In the genomic region with DNA sequence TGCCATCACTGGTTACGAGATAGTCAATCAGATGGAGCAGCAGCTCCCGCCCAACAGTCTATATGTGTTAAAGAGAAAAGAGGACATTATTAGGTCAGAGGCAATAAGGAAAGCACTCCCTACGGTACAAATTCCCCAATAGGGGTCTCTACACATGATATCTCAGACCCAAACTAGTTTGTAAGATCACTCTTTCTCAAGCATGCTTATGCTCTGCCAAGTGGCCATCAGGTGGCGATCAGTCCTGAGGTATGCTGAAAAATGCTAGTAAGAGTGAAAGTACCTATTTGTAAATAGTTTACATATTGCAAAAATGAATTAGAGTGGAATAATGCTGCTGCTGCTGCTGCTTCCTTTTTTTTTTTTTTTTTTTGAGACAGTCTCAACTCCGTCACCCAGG, we compare ENCODE assay signal across 10 cellular contexts.
DNase-seq lines count a peak whose midpoint lies in the region; ATAC-seq, FAIRE-seq and TF ChIP-seq lines count a peak whose summit lies in the region.
"Had no signal": no experiment of that assay in that cellular context is flagged by ENCODE, and none has a peak within 500 bp of the region (broad histone marks: within the 10 kb centered on the region; RNA-seq: fewer than 3 reads in every experiment).

No MANE protein-coding gene starts in this region.

- no peak overlapping the region for H3K27ac ChIP-seq in GM12878 (ENCODE audit: control insufficient read depth, insufficient read depth)

- SMC1A ChIA-PET in GM12878 (lab: Charles Lee; ENCODE audit: uncharacterized antibody, unreplicated experiment) = interaction anchor here (0.6 to 1.4 kb wide), 5 partner anchors 20 to 232 kb away, joined by 3 to 5 read pairs (median 3); no protein-coding TSS in a partner anchor

- no peak overlapping the region for H3K4me2 ChIP-seq in GM12878 (ENCODE audit: control insufficient read depth, insufficient read depth)

- FAIRE-seq in HTR-8/SVneo (lab: Jason Lieb, UNC) = no peak
- no peak for FAIRE-seq in GM12878 (lab: Jason Lieb, UNC)
- FAIRE-seq: colon, G401.6 had no signal

- H3K79me2 ChIP-seq in GM12878 (ENCODE audit: control insufficient read depth, insufficient read depth, low read length) = no peaks in the 10 kb centered on the region

- H3K9ac ChIP-seq in GM12878 (ENCODE audit: control insufficient read depth, insufficient read depth, low read length) = no peak overlapping the region

- RAD21 ChIA-PET in GM12878 (lab: Charles Lee; ENCODE audit: unreplicated experiment) = no interaction called here

- no TSS peak for BruUV-seq in GM12878 (replicated peaks; lab: Mats Ljungman, UMichigan)

- POLR2A ChIA-PET in GM12878 (lab: Charles Lee) = no interaction called here

- peak; percentile 52 for TF ChIP-seq RAD21 in GM12878 (IDR thresholded peaks at IDR 0.05; ENCODE audit: insufficient read depth, low read depth, low read length)

- WGBS in GM12878 (ENCODE audit: insufficient coverage, insufficient replicate concordance, low lambda C conversion rate, missing lambda C conversion rate) = 41% methylated on average over 4 of the region's 5 CpGs

- H3K36me3 Mint-ChIP-seq in stimulated activated memory B cell treated with anti-CD40 and anti-IgM and Interleukin-4, amounts not matched to agents 10 μg/mL and 1 μg/mL and 100 μg/mL, for 72 hours = no peaks in the 10 kb centered on the region

- no peaks in the 10 kb centered on the region for H3K4me1 ChIP-seq in GM12878 (ENCODE audit: control insufficient read depth, insufficient read depth, low read length)

- ATAC-seq in GM12878 (peak; percentile 62; the same call in 2 of the 3 replicates), GM19324 (IDR thresholded peaks at IDR 0.05; ENCODE audit: low FRiP score, unreplicated experiment) (no peak)
- peak; percentile 76 for ATAC-seq in stimulated activated memory B cell treated with anti-CD40 and anti-IgM and Interleukin-4, amounts not matched to agents 10 μg/mL and 1 μg/mL and 100 μg/mL, for 72 hours

- H3K27ac Mint-ChIP-seq in stimulated activated memory B cell treated with anti-CD40 and anti-IgM and Interleukin-4, amounts not matched to agents 10 μg/mL and 1 μg/mL and 100 μg/mL, for 72 hours = no peak overlapping the region

- peak; percentile 4 for DNase-seq in activated T-cell treated with anti-CD3 and anti-CD28 coated beads for 48 hours (ENCODE audit: low read depth)
- DNase-seq in activated T-cell treated with anti-CD3 and anti-CD28 coated beads for 4 hours = no peak
- DNase-seq in HTR-8/SVneo (ENCODE audit: insufficient read length, low spot score) = peak; percentile 42
- no peak for DNase-seq in GM12878 (ENCODE audit: low read depth, low spot score)
- DNase-seq in OCI-M2 (lab: John Stamatoyannopoulos, UW; ENCODE audit: unreplicated experiment) = no peak
- DNase-seq in activated effector memory CD4-positive, alpha-beta T cell treated with anti-CD3 and anti-CD28 coated beads, Interleukin-2, amount 50 U/mL, for 16 hours = no peak

- TF ChIP-seq CTCF in GM12878 (IDR thresholded peaks at IDR 0.05 in 2 of 3, conservative IDR thresholded peaks at IDR 0.05 in 1 of 3; ENCODE audit: control insufficient read depth in 2 of 3, extremely low read depth in 1 of 3, insufficient read depth in 1 of 3, low read depth in 3 of 3, low read length in 3 of 3) = peak; percentile 29 to 48 (median 37); a peak in 4 of 6 replicates

- no peaks in the 10 kb centered on the region for H3K36me3 ChIP-seq in GM12878 (ENCODE audit: control insufficient read depth in 2 of 2, insufficient read depth in 2 of 2, low read length in 1 of 2)

- no peaks in the 10 kb centered on the region for H3K9me3 ChIP-seq in GM12878 (replicated peaks; ENCODE audit: control insufficient read depth, insufficient read depth, low read length)

- H3K4me1 Mint-ChIP-seq in stimulated activated memory B cell treated with anti-CD40 and anti-IgM and Interleukin-4, amounts not matched to agents 10 μg/mL and 1 μg/mL and 100 μg/mL, for 72 hours = peaks cover 21% of the 10 kb centered on the region

- CTCF ChIA-PET in GM12878 (lab: Yijun Ruan, JAX) = interaction anchor here (0.6 to 1.5 kb wide), 4 partner anchors 197 to 203 kb away, joined by 3 to 6 read pairs (median 5); no protein-coding TSS in a partner anchor

- no peaks in the 10 kb centered on the region for H3K27me3 Mint-ChIP-seq in stimulated activated memory B cell treated with anti-CD40 and anti-IgM and Interleukin-4, amounts not matched to agents 10 μg/mL and 1 μg/mL and 100 μg/mL, for 72 hours

- H4K20me1 ChIP-seq in GM12878 (ENCODE audit: control insufficient read depth, insufficient read depth) = no peaks in the 10 kb centered on the region

- TF ChIP-seq POLR2A in GM12878 (IDR thresholded peaks at IDR 0.05; ENCODE audit: low read depth, low read length) = no peak

- no peak overlapping the region for H3K4me3 ChIP-seq in GM12878

- H3K9me3 Mint-ChIP-seq in stimulated activated memory B cell treated with anti-CD40 and anti-IgM and Interleukin-4, amounts not matched to agents 10 μg/mL and 1 μg/mL and 100 μg/mL, for 72 hours = no peaks in the 10 kb centered on the region

- no peak for TF ChIP-seq EP300 in GM12878 (IDR thresholded peaks at IDR 0.05; ENCODE audit: borderline replicate concordance in 1 of 2, control insufficient read depth in 1 of 2, low read depth in 2 of 2, low read length in 2 of 2)

- H2AFZ ChIP-seq in GM12878 (ENCODE audit: control insufficient read depth, low read depth, low read length) = no peak overlapping the region

- no peak overlapping the region for H3K4me3 Mint-ChIP-seq in stimulated activated memory B cell treated with anti-CD40 and anti-IgM and Interleukin-4, amounts not matched to agents 10 μg/mL and 1 μg/mL and 100 μg/mL, for 72 hours

- in situ Hi-C loops in GM12878 (cut with MboI) = loop anchor here (5.0 kb wide), 1 partner anchor 200 kb away; no protein-coding TSS in a partner anchor

- intact Hi-C loops in GM12878 (cut with micrococcal nuclease; ENCODE audit: unreplicated experiment) = no loop called here

- no peaks in the 10 kb centered on the region for H3K27me3 ChIP-seq in GM12878 (replicated peaks in 1 of 2; ENCODE audit: control insufficient read depth in 2 of 2, insufficient read depth in 2 of 2, low read length in 1 of 2)

TF ChIP-seq in GM12878, 131 proteins besides CTCF, POLR2A, EP300 and RAD21:
- TF ChIP-seq, protein P1, sequence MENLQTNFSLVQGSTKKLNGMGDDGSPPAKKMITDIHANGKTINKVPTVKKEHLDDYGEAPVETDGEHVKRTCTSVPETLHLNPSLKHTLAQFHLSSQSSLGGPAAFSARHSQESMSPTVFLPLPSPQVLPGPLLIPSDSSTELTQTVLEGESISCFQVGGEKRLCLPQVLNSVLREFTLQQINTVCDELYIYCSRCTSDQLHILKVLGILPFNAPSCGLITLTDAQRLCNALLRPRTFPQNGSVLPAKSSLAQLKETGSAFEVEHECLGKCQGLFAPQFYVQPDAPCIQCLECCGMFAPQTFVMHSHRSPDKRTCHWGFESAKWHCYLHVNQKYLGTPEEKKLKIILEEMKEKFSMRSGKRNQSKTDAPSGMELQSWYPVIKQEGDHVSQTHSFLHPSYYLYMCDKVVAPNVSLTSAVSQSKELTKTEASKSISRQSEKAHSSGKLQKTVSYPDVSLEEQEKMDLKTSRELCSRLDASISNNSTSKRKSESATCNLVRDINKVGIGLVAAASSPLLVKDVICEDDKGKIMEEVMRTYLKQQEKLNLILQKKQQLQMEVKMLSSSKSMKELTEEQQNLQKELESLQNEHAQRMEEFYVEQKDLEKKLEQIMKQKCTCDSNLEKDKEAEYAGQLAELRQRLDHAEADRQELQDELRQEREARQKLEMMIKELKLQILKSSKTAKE (IDR thresholded peaks at IDR 0.05; ENCODE audit: low read depth, poor library complexity, severe bottlenecking) = no peak
- 0 out of 2 replicates have a peak, but pooled peaks have one; percentile 23 for TF ChIP-seq JUNB (IDR thresholded peaks at IDR 0.05)
- peak; percentile 52 for TF ChIP-seq SMC3 (IDR thresholded peaks at IDR 0.05; ENCODE audit: borderline replicate concordance, low read length)

Comparison
In these comparisons a context has a peak if more than half of its experiments do, and no peak if none do; other contexts are left out.
1. DNase-seq: peak in activated T-cell treated with anti-CD3 and anti-CD28 coated beads for 48 hours (single experiment) and HTR-8/SVneo (single experiment); none in activated T-cell treated with anti-CD3 and anti-CD28 coated beads for 4 hours (single experiment), GM12878 (single experiment), OCI-M2 (single experiment) and activated effector memory CD4-positive, alpha-beta T cell treated with anti-CD3 and anti-CD28 coated beads, Interleukin-2, amount 50 U/mL, for 16 hours (single experiment).